19 cellular contexts compared by ENCODE assay signal in the genomic region with DNA sequence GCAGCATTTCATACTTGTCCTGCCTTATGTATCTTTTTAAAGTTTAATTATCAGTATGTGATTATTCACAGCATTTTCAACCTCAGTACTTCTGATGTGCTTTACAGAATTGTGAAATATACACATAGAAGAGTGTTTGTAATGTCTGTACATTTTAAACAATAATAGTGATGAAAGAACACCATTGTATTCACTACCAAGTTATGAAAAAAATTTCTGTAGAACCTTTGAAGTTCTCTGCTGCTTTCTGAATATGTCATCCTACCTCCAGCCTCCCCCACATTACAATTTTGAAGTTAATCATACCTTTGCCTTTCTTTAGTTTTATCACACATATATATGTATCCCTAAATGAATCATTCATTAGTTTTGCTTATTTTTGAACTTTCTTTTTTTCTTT. TPM values are rescaled to one million over a fixed set of nuclear protein-coding genes. Genes with fewer than 3 reads are reported as not detected.
DNase-seq lines count a peak whose midpoint lies in the region; ATAC-seq, FAIRE-seq and TF ChIP-seq lines count a peak whose summit lies in the region.
"Had no signal": no experiment of that assay in that cellular context is flagged by ENCODE, and none has a peak within 500 bp of the region (broad histone marks: within the 10 kb centered on the region; RNA-seq: fewer than 3 reads in every experiment).

No MANE protein-coding gene starts in this region.

- TF ChIP-seq RAD21 in HepG2 (CRISPR knock-in tag; IDR thresholded peaks at IDR 0.05) = no peak

- H3K27me3 ChIP-seq in HepG2 (ENCODE audit: control insufficient read depth in 1 of 2, insufficient read depth in 2 of 2, low read length in 2 of 2) = no peaks in the 10 kb centered on the region
- H3K27me3 ChIP-seq in right lobe of liver = no peaks in the 10 kb centered on the region
- H3K27me3 ChIP-seq in brain microvascular endothelial cell (replicated peaks) = no peaks in the 10 kb centered on the region
- H3K27me3 ChIP-seq in BE2C = no peaks in the 10 kb centered on the region
- H3K27me3 ChIP-seq: esophagus squamous epithelium, MG63, upper lobe of left lung had no signal

- H3K9me3 ChIP-seq in HepG2 (ENCODE audit: low read length) (no peaks in the 10 kb centered on the region), right lobe of liver (no peaks in the 10 kb centered on the region), mesodermal cell (ENCODE audit: control insufficient read depth, low read length) (no peaks in the 10 kb centered on the region), BE2C (no peaks in the 10 kb centered on the region)
- H3K9me3 ChIP-seq: esophagus squamous epithelium, MG63, upper lobe of left lung had no signal

- H3K4me1 ChIP-seq in HepG2 (ENCODE audit: insufficient read depth, low read length) (peaks cover 54% of the 10 kb centered on the region), right lobe of liver (peaks cover 0 to 2% (median 0%) of the 10 kb centered on the region in 4 donors), mesodermal cell (ENCODE audit: control insufficient read depth, insufficient read depth, low read length, poor library complexity, severe bottlenecking) (peaks cover 53% of the 10 kb centered on the region), BE2C (peaks cover 29% of the 10 kb centered on the region)
- H3K4me1 ChIP-seq: upper lobe of left lung had no signal

- no peaks in the 10 kb centered on the region for H4K20me1 ChIP-seq in HepG2 (ENCODE audit: insufficient read depth, low read length)

- no peak overlapping the region for H3K4me2 ChIP-seq in HepG2 (ENCODE audit: low read depth, low read length)

- H3K27ac ChIP-seq in HepG2 (ENCODE audit: extremely low read length, insufficient read depth, low read length) (peak overlapping the region; percentile 50), right lobe of liver (no peak overlapping the region), brain microvascular endothelial cell (peak overlapping the region; percentile 64), mesodermal cell (ENCODE audit: low read depth, low read length, severe bottlenecking) (peak overlapping the region; percentile 62)
- H3K27ac ChIP-seq: upper lobe of left lung had no signal

- peak overlapping the region; percentile 15; the same call in 1 of the 2 replicates for H3K9ac ChIP-seq in HepG2 (ENCODE audit: insufficient read depth, low read depth, low read length)

- H3K36me3 ChIP-seq in HepG2 (replicated peaks in 1 of 2; ENCODE audit: control insufficient read depth in 1 of 2, insufficient read depth in 2 of 2, low read length in 2 of 2) (no peaks in the 10 kb centered on the region), right lobe of liver (no peaks in the 10 kb centered on the region), brain microvascular endothelial cell (replicated peaks) (peaks cover 32% of the 10 kb centered on the region), mesodermal cell (ENCODE audit: control insufficient read depth, insufficient read depth, low read length) (peaks cover 49% of the 10 kb centered on the region), BE2C (no peaks in the 10 kb centered on the region)
- H3K36me3 ChIP-seq: upper lobe of left lung had no signal

- intact Hi-C loops in HepG2 (cut with micrococcal nuclease; ENCODE audit: unreplicated experiment) = no loop called here
- intact Hi-C loops in right lobe of liver (cut with DNase I) = no loop called here

- FAIRE-seq in HepG2 (lab: Jason Lieb, UNC) = no peak
- FAIRE-seq: HTR-8/SVneo had no signal

- CTCF ChIA-PET in HepG2 (lab: Yijun Ruan, JAX; ENCODE audit: low intra/inter-chr PET ratio, low total read pairs) = no interaction called here

- no TSS peak for BruUV-seq in HepG2 (replicated peaks; lab: Mats Ljungman, UMichigan)

- H3K4me3 ChIP-seq in HepG2 (replicated peaks in 1 of 3; ENCODE audit: insufficient read depth in 1 of 3, low read depth in 2 of 3, low read length in 3 of 3) = no peak overlapping the region
- H3K4me3 ChIP-seq in right lobe of liver = no peak overlapping the region
- H3K4me3 ChIP-seq in brain microvascular endothelial cell (ENCODE audit: low read depth, low read length) = no peak overlapping the region
- no peak overlapping the region for H3K4me3 ChIP-seq in mesodermal cell (ENCODE audit: extremely low read depth, insufficient read depth, low read length, poor library complexity, severe bottlenecking)
- no peak overlapping the region for H3K4me3 ChIP-seq in BE2C (ENCODE audit: low read depth, low read length)
- H3K4me3 ChIP-seq: esophagus squamous epithelium, MG63, upper lobe of left lung had no signal

- ATAC-seq in HepG2 (peak; percentile 54), right lobe of liver (no peak)
- ATAC-seq: natural killer cell, T-helper 17 cell had no signal

- in situ Hi-C loops in HepG2 (cut with HindIII; ENCODE audit: extremely low pct_ligation_motif_present, low pct_unique_long_range_greater_than_20kb) (no loop called here), brain microvascular endothelial cell (cut with HindIII; ENCODE audit: low pct_ligation_motif_present, low sequenced_read_pairs) (no loop called here)

- TF ChIP-seq EP300 in HepG2 (IDR thresholded peaks at IDR 0.05; ENCODE audit: low read depth in 2 of 2, low read length in 2 of 2) (no peak), HepG2 (CRISPR knock-in tag; IDR thresholded peaks at IDR 0.05; ENCODE audit: borderline replicate concordance) (no peak)

- no peak for TF ChIP-seq CTCF in HepG2 (CRISPR knock-in tag; IDR thresholded peaks at IDR 0.05)
- TF ChIP-seq CTCF in right lobe of liver (IDR thresholded peaks at IDR 0.05) = no peak
- TF ChIP-seq CTCF in brain microvascular endothelial cell (IDR thresholded peaks at IDR 0.05; ENCODE audit: low read depth, low read length, missing control alignments) = no peak
- no peak for TF ChIP-seq CTCF in BE2C (IDR thresholded peaks at IDR 0.05; ENCODE audit: low read depth, low read length)

- POLR2A ChIA-PET in HepG2 (lab: Yijun Ruan, JAX) = no interaction called here

- H3K79me2 ChIP-seq in HepG2 (ENCODE audit: insufficient read depth, low read length) = no peaks in the 10 kb centered on the region

- TF ChIP-seq POLR2A in HepG2 (IDR thresholded peaks at IDR 0.05; ENCODE audit: insufficient read depth in 1 of 2, low read depth in 2 of 2, low read length in 2 of 2) = no peak
- no peak for TF ChIP-seq POLR2A in right lobe of liver (IDR thresholded peaks at IDR 0.05)

- peak; percentile 78 for DNase-seq in HepG2 (ENCODE audit: low spot score)
- no peak for DNase-seq in right lobe of liver
- DNase-seq in brain microvascular endothelial cell = no peak
- DNase-seq in inferior parietal cortex (ENCODE audit: extremely low spot score) = no peak
- DNase-seq in BE2C = no peak
- no peak for DNase-seq in iPS-NIHi7 (ENCODE audit: extremely low spot score)
- no peak for DNase-seq in cortex of kidney (lab: John Stamatoyannopoulos, UW)
- DNase-seq: activated CD4-positive, CD25-positive, alpha-beta regulatory T cell; DMS 273 treated with DMSO at 0.1 percent for 48 hours; esophagus squamous epithelium; MG63; natural killer cell; NCI-H1930; NCI-H526; right cardiac atrium; T-helper 17 cell; upper lobe of left lung had no signal

- no peak overlapping the region for H2AFZ ChIP-seq in HepG2 (ENCODE audit: low read length)

TF ChIP-seq in HepG2, 621 proteins besides CTCF, POLR2A, EP300 and RAD21 (continues in another document):
- TF ChIP-seq NCOA2 (CRISPR knock-in tag; IDR thresholded peaks at IDR 0.05) (0 out of 2 replicates have a peak, but pooled peaks have one; percentile 34), FOXA3 (CRISPR knock-in tag; IDR thresholded peaks at IDR 0.05) (peak; percentile 52; the same call in 1 of the 2 replicates), SOX5 (CRISPR knock-in tag; IDR thresholded peaks at IDR 0.05; ENCODE audit: borderline replicate concordance) (peak; percentile 80; the same call in 1 of the 2 replicates), SOX6 (IDR thresholded peaks at IDR 0.05) (no peak), SOX6 (CRISPR knock-in tag; IDR thresholded peaks at IDR 0.05) (peak; percentile 56; the same call in 1 of the 2 replicates), TCF7 (IDR thresholded peaks at IDR 0.05; ENCODE audit: low read depth) (peak; percentile 22; the same call in 1 of the 2 replicates), HMG20A (CRISPR knock-in tag; IDR thresholded peaks at IDR 0.05; ENCODE audit: borderline replicate concordance) (peak; percentile 49; the same call in 1 of the 2 replicates), MTA3 (CRISPR knock-in tag; IDR thresholded peaks at IDR 0.05) (no peak), CEBPB (IDR thresholded peaks at IDR 0.05; ENCODE audit: borderline replicate concordance, low read depth, low read length) (peak; percentile 71), ZKSCAN1 (IDR thresholded peaks at IDR 0.05; ENCODE audit: low read length) (no peak), ZMAT3 (CRISPR knock-in tag; conservative IDR thresholded peaks at IDR 0.05) (no peak), MAFG (CRISPR knock-in tag; IDR thresholded peaks at IDR 0.05) (no peak)

RNA-seq across cellular contexts. Expression of gene FRMD6, which starts 24.8 kb away (rescaled TPM):
- total RNA-seq in HepG2 (2016; rRNA removed; fragmentation: Illumina TruSeq; extraction: Trizol) (5.4 and 6.8 TPM in 2 replicates), right lobe of liver (10 to 100 TPM in 1 of 6 experiments, 1 to 10 TPM in 5; 4.2 to 23.7 (median 5.9) TPM)
- 2.0 TPM in 2 replicates for total RNA-seq in HepG2 (2016; cell fraction: cytosol; rRNA removed; fragmentation: Illumina TruSeq; extraction: Trizol; ENCODE audit: low read depth)
- total RNA-seq in HepG2 (2016; cell fraction: insoluble cytoplasmic fraction; rRNA removed; fragmentation: Illumina TruSeq; extraction: Trizol) = 5.7 and 5.8 TPM in 2 replicates
- total RNA-seq in HepG2 (2016; cell fraction: membrane; rRNA removed; fragmentation: Illumina TruSeq; extraction: Trizol) = 2.6 and 3.1 TPM in 2 replicates
- 6.2 and 6.7 TPM in 2 replicates for total RNA-seq in HepG2 (2016; cell fraction: nucleus; rRNA removed; fragmentation: Illumina TruSeq; extraction: Trizol)
- 2.4 and 2.8 TPM in 2 replicates for polyA plus RNA-seq in HepG2 (2011; rRNA removed)
- polyA plus RNA-seq in HepG2 (2011; cell fraction: cytosol; rRNA removed) = 2.1 and 3.8 TPM in 2 replicates
- polyA plus RNA-seq in HepG2 (2011; cell fraction: nucleus; rRNA removed) = 2.3 and 5.0 TPM in 2 replicates
- 1.7 and 1.9 TPM in 2 replicates for polyA plus RNA-seq in HepG2 (2012)
- 0.20 and 0.24 TPM in 2 replicates for polyA plus RNA-seq in HepG2 (2016; cell fraction: cytosol; fragmentation: Illumina TruSeq; extraction: Trizol; ENCODE audit: low read depth)
- polyA plus RNA-seq in HepG2 (2016; cell fraction: insoluble cytoplasmic fraction; fragmentation: Illumina TruSeq; extraction: Trizol; ENCODE audit: low read depth) = 4.1 and 4.7 TPM in 2 replicates
- 0.74 and 0.77 TPM in 2 replicates for polyA plus RNA-seq in HepG2 (2016; cell fraction: membrane; fragmentation: Illumina TruSeq; extraction: Trizol; ENCODE audit: low read depth)
- polyA plus RNA-seq in HepG2 (2016; cell fraction: nucleus; fragmentation: Illumina TruSeq; extraction: Trizol; ENCODE audit: insufficient read depth, low read depth) = 3.5 and 3.8 TPM in 2 replicates
- 8.0 and 25.7 TPM in 2 replicates for polyA minus RNA-seq in HepG2 (2011; rRNA and poly(A)+ RNA removed; ENCODE audit: low replicate concordance)
- 3.9 and 4.9 TPM in 2 replicates for polyA minus RNA-seq in HepG2 (2011; cell fraction: cytosol; rRNA and poly(A)+ RNA removed)
- 11.9 and 14.0 TPM in 2 replicates for polyA minus RNA-seq in HepG2 (2011; cell fraction: nucleus; rRNA and poly(A)+ RNA removed)
- polyA plus RNA-seq in mesodermal cell (2013, experiment 1 of 2) = 50.6 TPM
- polyA plus RNA-seq in mesodermal cell (2013, experiment 2 of 2) = 47.9 TPM
- 4.9 TPM for polyA plus RNA-seq in BE2C (2012; ENCODE audit: insufficient read depth, insufficient read length, low read depth)

Comparison
In these comparisons a context has a peak if more than half of its experiments do, and no peak if none do; other contexts are left out.
1. H3K27ac ChIP-seq: peak in HepG2 (single experiment), brain microvascular endothelial cell (single experiment) and mesodermal cell (single experiment); none in right lobe of liver (0 of 3).